9 cellular contexts compared by ENCODE assay signal in the genomic region with DNA sequence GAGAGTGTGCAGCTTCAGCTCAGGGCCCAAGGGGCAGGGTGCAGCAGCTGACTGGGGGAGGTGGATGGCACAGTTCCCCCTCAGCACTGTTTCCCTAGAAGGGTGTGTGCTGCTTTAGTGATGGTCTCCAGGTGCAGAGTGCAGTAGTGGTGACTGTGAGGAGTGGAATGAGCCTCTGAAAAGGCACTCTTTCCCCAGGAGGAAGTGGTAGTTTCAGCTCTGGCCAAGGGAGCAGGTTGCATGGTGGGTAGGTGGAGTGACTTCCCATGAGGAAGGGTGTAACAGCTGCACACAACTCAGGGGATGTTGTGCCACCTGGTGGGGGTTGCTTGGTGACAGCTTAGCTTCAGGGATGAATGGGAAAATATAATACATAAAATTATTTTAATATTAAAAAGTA.
DNase-seq lines count a peak whose midpoint lies in the region; ATAC-seq and TF ChIP-seq lines count a peak whose summit lies in the region.
"Had no signal": no experiment of that assay in that cellular context is flagged by ENCODE, and none has a peak within 500 bp of the region (broad histone marks: within the 10 kb centered on the region; RNA-seq: fewer than 3 reads in every experiment).

No MANE protein-coding gene starts in this region.

- DNase-seq in BE2C (peak; percentile 41), Kasumi-1 (lab: John Stamatoyannopoulos, UW) (peak; percentile 39 to 49), brain microvascular endothelial cell (peak; percentile 3), activated T-cell treated with anti-CD3 and anti-CD28 coated beads for 4 hours (no peak), omental fat pad (ENCODE audit: low spot score) (no peak), EL (no peak), Peyer's patch (no peak)
- DNase-seq: NCI-H510A treated with DMSO at 0.1 percent for 48 hours had no signal

- in situ Hi-C loops in brain microvascular endothelial cell (cut with HindIII; ENCODE audit: low pct_ligation_motif_present, low sequenced_read_pairs): no loop called here

- no peak for TF ChIP-seq POLR2A in Peyer's patch (IDR thresholded peaks at IDR 0.05)

- H3K36me3 ChIP-seq in BE2C: no peaks in the 10 kb centered on the region
- H3K36me3 ChIP-seq in brain microvascular endothelial cell (replicated peaks): no peaks in the 10 kb centered on the region
- no peaks in the 10 kb centered on the region for H3K36me3 ChIP-seq in Peyer's patch

- no peaks in the 10 kb centered on the region for H3K9me3 ChIP-seq in BE2C
- no peaks in the 10 kb centered on the region for H3K9me3 ChIP-seq in Peyer's patch

- ATAC-seq in GM19395 (IDR thresholded peaks at IDR 0.05; ENCODE audit: unreplicated experiment) (peak; percentile 64), omental fat pad (ENCODE audit: low FRiP score) (no peak)

- H3K27me3 ChIP-seq in BE2C (no peaks in the 10 kb centered on the region), brain microvascular endothelial cell (replicated peaks) (no peaks in the 10 kb centered on the region), Peyer's patch (no peaks in the 10 kb centered on the region)

- TF ChIP-seq CTCF in BE2C (IDR thresholded peaks at IDR 0.05; ENCODE audit: low read depth, low read length) (peak; percentile 49), brain microvascular endothelial cell (IDR thresholded peaks at IDR 0.05; ENCODE audit: low read depth, low read length, missing control alignments) (peak; percentile 25), omental fat pad (IDR thresholded peaks at IDR 0.05) (no peak), Peyer's patch (IDR thresholded peaks at IDR 0.05) (no peak)

- H3K4me3 ChIP-seq in BE2C (ENCODE audit: low read depth, low read length): no peak overlapping the region
- H3K4me3 ChIP-seq in brain microvascular endothelial cell (ENCODE audit: low read depth, low read length): no peak overlapping the region
- no peak overlapping the region for H3K4me3 ChIP-seq in Peyer's patch

- no peaks in the 10 kb centered on the region for H3K4me1 ChIP-seq in BE2C
- no peaks in the 10 kb centered on the region for H3K4me1 ChIP-seq in Peyer's patch

- H3K27ac ChIP-seq in brain microvascular endothelial cell: no peak overlapping the region
- H3K27ac ChIP-seq in Peyer's patch: no peak overlapping the region

Comparison
In these comparisons a context has a peak if more than half of its experiments do, and no peak if none do; other contexts are left out.
1. DNase-seq: peak in BE2C (single experiment), Kasumi-1 (2 of 2) and brain microvascular endothelial cell (single experiment); none in activated T-cell treated with anti-CD3 and anti-CD28 coated beads for 4 hours (single experiment), omental fat pad (single experiment), EL (single experiment) and Peyer's patch (0 of 3).
2. CTCF ChIP-seq: peak in BE2C (single experiment) and brain microvascular endothelial cell (single experiment); none in omental fat pad (0 of 3) and Peyer's patch (0 of 6).